21 cellular contexts compared by ENCODE assay signal in the genomic region with DNA sequence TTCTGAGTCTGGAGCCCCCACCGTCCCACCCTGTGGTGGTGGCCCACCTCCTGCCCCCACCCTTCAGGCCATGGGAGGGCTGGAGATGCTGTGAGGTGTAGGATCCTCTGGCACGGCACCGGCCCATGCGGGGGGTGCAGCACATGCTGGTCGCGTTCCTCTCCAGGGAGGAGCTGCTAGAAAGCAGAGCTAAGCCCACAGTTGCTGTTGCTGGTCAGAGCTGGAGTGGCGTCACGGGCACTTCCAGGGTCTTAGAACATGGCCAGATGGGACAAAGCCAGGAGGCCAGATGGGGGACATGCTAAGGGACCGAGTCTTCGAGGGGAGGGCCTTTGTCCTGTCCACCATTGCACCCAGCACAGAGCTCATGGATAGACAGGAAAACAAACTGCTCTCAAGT. TPM values are rescaled to one million over a fixed set of nuclear protein-coding genes. Genes with fewer than 3 reads are reported as not detected.
DNase-seq lines count a peak whose midpoint lies in the region; TF ChIP-seq lines count a peak whose summit lies in the region.
"Had no signal": no experiment of that assay in that cellular context is flagged by ENCODE, and none has a peak within 500 bp of the region (broad histone marks: within the 10 kb centered on the region; RNA-seq: fewer than 3 reads in every experiment).

No MANE protein-coding gene starts in this region.

- no peaks in the 10 kb centered on the region for H3K9me3 ChIP-seq in HEK293 (ENCODE audit: control insufficient read depth, insufficient read depth, low read depth, low read length)
- no peaks in the 10 kb centered on the region for H3K9me3 ChIP-seq in HAP-1
- H3K9me3 ChIP-seq: Caco-2 had no signal

- in situ Hi-C loops in HAP-1 (cut with MboI; ENCODE audit: low sequenced_read_pairs), result no loop called here

- no peak overlapping the region for H3K4me3 Mint-ChIP-seq in neural crest cell
- H3K4me3 Mint-ChIP-seq in activated CD4-positive, alpha-beta T cell treated with anti-CD3 and anti-CD28 coated beads, Interleukin-2, amount 10 ng/mL, durations not matched to agents 7 days and 5 days, result no peak overlapping the region
- H3K4me3 Mint-ChIP-seq: B cell; CD4-positive, alpha-beta T cell had no signal

- TF ChIP-seq CTCF in 22Rv1 (IDR thresholded peaks at IDR 0.05), result no peak
- no peak for TF ChIP-seq CTCF in HEK293 (tag by site-specific recombination; IDR thresholded peaks at IDR 0.05)
- no peak for TF ChIP-seq CTCF in neural crest cell (conservative IDR thresholded peaks at IDR 0.05)

- DNase-seq in cerebellar cortex (ENCODE audit: low spot score) (peak; percentile 55), neural crest cell (ENCODE audit: low read depth, low spot score) (no peak), DMS153 treated with DMSO at 0.1 percent for 48 hours (lab: John Stamatoyannopoulos, UW; ENCODE audit: unreplicated experiment) (no peak), HAP-1 (ENCODE audit: low spot score in 2 of 2) (no peak), NCI-H226 (no peak)
- no peak for DNase-seq in activated CD4-positive, alpha-beta T cell treated with anti-CD3 and anti-CD28 coated beads, Interleukin-2, amount 10 ng/mL, durations not matched to agents 7 days and 5 days
- DNase-seq: Caco-2; CD4-positive, alpha-beta T cell; DMS 273 treated with DMSO at 0.1 percent for 48 hours; DND-41; IMR-90; NCI-H1436; NCI-H1930; NCI-H2227 treated with DMSO at 0.1 percent for 48 hours; NCI-H510A treated with DMSO at 0.1 percent for 48 hours; OCI-M1; Right ventricle myocardium superior had no signal

- H3K27ac Mint-ChIP-seq in neural crest cell (ENCODE audit: unreplicated experiment), result peak overlapping the region; percentile 35
- no peak overlapping the region for H3K27ac Mint-ChIP-seq in activated CD4-positive, alpha-beta T cell treated with anti-CD3 and anti-CD28 coated beads, Interleukin-2, amount 10 ng/mL, durations not matched to agents 7 days and 5 days
- H3K27ac Mint-ChIP-seq: B cell; CD4-positive, alpha-beta T cell had no signal

- peaks cover 24% of the 10 kb centered on the region for H3K4me1 Mint-ChIP-seq in neural crest cell
- H3K4me1 Mint-ChIP-seq in activated CD4-positive, alpha-beta T cell treated with anti-CD3 and anti-CD28 coated beads, Interleukin-2, amount 10 ng/mL, durations not matched to agents 7 days and 5 days, result no peaks in the 10 kb centered on the region
- H3K4me1 Mint-ChIP-seq: B cell had no signal

- H3K4me3 ChIP-seq in HEK293 (ENCODE audit: low read depth, low read length) (no peak overlapping the region), HAP-1 (no peak overlapping the region)
- H3K4me3 ChIP-seq: GM12878 had no signal

- H3K36me3 ChIP-seq in HEK293 (ENCODE audit: control insufficient read depth in 2 of 2, insufficient read depth in 1 of 2, low read length in 2 of 2) (peaks cover 0 to 28% of the 10 kb centered on the region in 2 experiments; a peak in 2 of 3 replicates), HAP-1 (replicated peaks) (peaks cover 14% of the 10 kb centered on the region)

- H3K4me1 ChIP-seq in HEK293 (ENCODE audit: control insufficient read depth, insufficient read depth, low read length) (no peaks in the 10 kb centered on the region), HAP-1 (peaks cover 17% of the 10 kb centered on the region)

- H3K27ac ChIP-seq in 22Rv1 (0 out of 2 replicates have a peak overlapping the region, but pooled peaks have one; percentile 20), HEK293 (ENCODE audit: extremely low read depth, low read depth, low read length) (no peak overlapping the region)

- no peaks in the 10 kb centered on the region for H3K36me3 Mint-ChIP-seq in neural crest cell (ENCODE audit: low read depth)
- H3K36me3 Mint-ChIP-seq in activated CD4-positive, alpha-beta T cell treated with anti-CD3 and anti-CD28 coated beads, Interleukin-2, amount 10 ng/mL, durations not matched to agents 7 days and 5 days (ENCODE audit: low read depth), result no peaks in the 10 kb centered on the region

- CTCF ChIA-PET in HEK293 (lab: Yijun Ruan, JAX), result interaction anchor here (0.7 to 2.3 kb wide), 4 partner anchors 16 to 210 kb away, joined by 3 to 10 read pairs (median 4); no protein-coding TSS in a partner anchor
- CTCF ChIA-PET in activated CD4-positive, alpha-beta T cell treated with anti-CD3 and anti-CD28 coated beads, Interleukin-2, amount 10 ng/mL, durations not matched to agents 7 days and 5 days (lab: Charles Lee), result interaction anchor here (0.6 to 1.2 kb wide), 2 partner anchors 12 to 50 kb away, joined by 4 to 6 read pairs; no protein-coding TSS in a partner anchor

- H3K27me3 Mint-ChIP-seq in neural crest cell (ENCODE audit: low read depth), result peaks cover 1% of the 10 kb centered on the region
- no peaks in the 10 kb centered on the region for H3K27me3 Mint-ChIP-seq in activated CD4-positive, alpha-beta T cell treated with anti-CD3 and anti-CD28 coated beads, Interleukin-2, amount 10 ng/mL, durations not matched to agents 7 days and 5 days

- POLR2A ChIA-PET in HEK293 (lab: Yijun Ruan, JAX), result interaction anchor here (0.6 to 1.7 kb wide), 3 partner anchors 20 to 60 kb away, joined by 3 to 4 read pairs (median 3); a partner anchor contains a TSS
- POLR2A ChIA-PET in activated CD4-positive, alpha-beta T cell treated with anti-CD3 and anti-CD28 coated beads, Interleukin-2, amount 10 ng/mL, durations not matched to agents 7 days and 5 days (lab: Charles Lee), result no interaction called here

- no peaks in the 10 kb centered on the region for H3K27me3 ChIP-seq in HAP-1 (ENCODE audit: low read depth)

- H3K9me3 Mint-ChIP-seq in neural crest cell, result no peaks in the 10 kb centered on the region
- H3K9me3 Mint-ChIP-seq in activated CD4-positive, alpha-beta T cell treated with anti-CD3 and anti-CD28 coated beads, Interleukin-2, amount 10 ng/mL, durations not matched to agents 7 days and 5 days, result no peaks in the 10 kb centered on the region
- H3K9me3 Mint-ChIP-seq: CD4-positive, alpha-beta T cell had no signal

TF ChIP-seq in HEK293, 187 proteins besides CTCF, POLR2A, EP300 and RAD21:
- TF ChIP-seq, protein P1, sequence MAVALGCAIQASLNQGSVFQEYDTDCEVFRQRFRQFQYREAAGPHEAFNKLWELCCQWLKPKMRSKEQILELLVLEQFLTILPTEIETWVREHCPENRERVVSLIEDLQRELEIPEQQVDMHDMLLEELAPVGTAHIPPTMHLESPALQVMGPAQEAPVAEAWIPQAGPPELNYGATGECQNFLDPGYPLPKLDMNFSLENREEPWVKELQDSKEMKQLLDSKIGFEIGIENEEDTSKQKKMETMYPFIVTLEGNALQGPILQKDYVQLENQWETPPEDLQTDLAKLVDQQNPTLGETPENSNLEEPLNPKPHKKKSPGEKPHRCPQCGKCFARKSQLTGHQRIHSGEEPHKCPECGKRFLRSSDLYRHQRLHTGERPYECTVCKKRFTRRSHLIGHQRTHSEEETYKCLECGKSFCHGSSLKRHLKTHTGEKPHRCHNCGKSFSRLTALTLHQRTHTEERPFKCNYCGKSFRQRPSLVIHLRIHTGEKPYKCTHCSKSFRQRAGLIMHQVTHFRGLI (tag by site-specific recombination; IDR thresholded peaks at IDR 0.05), result no peak
- TF ChIP-seq ZIC2 (tag by site-specific recombination; IDR thresholded peaks at IDR 0.05) (peak; percentile 39; the same call in 1 of the 2 replicates), GLIS2 (tag by site-specific recombination; IDR thresholded peaks at IDR 0.05) (0 out of 2 replicates have a peak, but pooled peaks have one; percentile 37), GLIS1 (tag by site-specific recombination; IDR thresholded peaks at IDR 0.05) (no peak)

RNA-seq across cellular contexts. Expression of a gene that starts 21.6 kb away (rescaled TPM):
- 128 and 139 TPM in 2 replicates for total RNA-seq in neural crest cell
- total RNA-seq in activated CD4-positive, alpha-beta T cell treated with anti-CD3 and anti-CD28 coated beads, Interleukin-2, amount 10 ng/mL, durations not matched to agents 7 days and 5 days, result 10 to 100 TPM; 18.1 to 19.7 TPM

RNA-seq across cellular contexts. Expression of a gene that starts 24.6 kb away (rescaled TPM):
- 44.9 and 46.5 TPM in 2 replicates for total RNA-seq in neural crest cell
- total RNA-seq in activated CD4-positive, alpha-beta T cell treated with anti-CD3 and anti-CD28 coated beads, Interleukin-2, amount 10 ng/mL, durations not matched to agents 7 days and 5 days, result 10 to 100 TPM; 73.7 to 77.1 TPM

RNA-seq across cellular contexts. Expression of a gene that starts 27.3 kb away (rescaled TPM):
- 82.4 and 86.1 TPM in 2 replicates for total RNA-seq in neural crest cell
- total RNA-seq in activated CD4-positive, alpha-beta T cell treated with anti-CD3 and anti-CD28 coated beads, Interleukin-2, amount 10 ng/mL, durations not matched to agents 7 days and 5 days, result 10 to 100 TPM; 76.4 to 85.9 TPM

RNA-seq across cellular contexts. Expression of a gene that starts 48.5 kb away (rescaled TPM):
- 139 and 141 TPM in 2 replicates for total RNA-seq in neural crest cell
- total RNA-seq in activated CD4-positive, alpha-beta T cell treated with anti-CD3 and anti-CD28 coated beads, Interleukin-2, amount 10 ng/mL, durations not matched to agents 7 days and 5 days, result 100 to 1,000 TPM; 106 to 114 TPM

RNA-seq across cellular contexts. Expression of a gene that starts 50.2 kb away (rescaled TPM):
- total RNA-seq in neural crest cell, result 38.9 TPM in 2 replicates
- total RNA-seq in activated CD4-positive, alpha-beta T cell treated with anti-CD3 and anti-CD28 coated beads, Interleukin-2, amount 10 ng/mL, durations not matched to agents 7 days and 5 days, result 10 to 100 TPM; 26.0 to 26.9 TPM
